1 cellular context compared by ENCODE assay signal in genomic region chr12:56678852-56679251, GRCh38.
TF ChIP-seq lines count a peak whose summit lies in the region.

No MANE protein-coding gene starts in this region.

TF ChIP-seq in HepG2, 621 proteins besides CTCF, POLR2A, EP300 and RAD21:
- TF ChIP-seq POLR2G (IDR thresholded peaks at IDR 0.05; ENCODE audit: low read depth, low read length) (0 out of 2 replicates have a peak, but pooled peaks have one; percentile 20), ZNF121 (CRISPR knock-in tag; IDR thresholded peaks at IDR 0.05) (peak; percentile 85), PAF1 (CRISPR knock-in tag; IDR thresholded peaks at IDR 0.05) (0 out of 2 replicates have a peak, but pooled peaks have one; percentile 35), FOXP4 (CRISPR knock-in tag; IDR thresholded peaks at IDR 0.05) (no peak)
